1 cellular context compared by ENCODE assay signal in genomic region chr12:61412209-61412608, GRCh38.
TF ChIP-seq lines count a peak whose summit lies in the region.

No MANE protein-coding gene starts in this region.

TF ChIP-seq in WTC11, 78 proteins besides CTCF, POLR2A, EP300 and RAD21 (continued from another document):
- TF ChIP-seq ARID4B (CRISPR knock-in tag; IDR thresholded peaks at IDR 0.05; ENCODE audit: borderline replicate concordance) (no peak), IRF2 (CRISPR knock-in tag; IDR thresholded peaks at IDR 0.05; ENCODE audit: borderline replicate concordance, low read depth) (no peak), NFATC4 (CRISPR knock-in tag; IDR thresholded peaks at IDR 0.05) (no peak)
